Comparison of ENCODE assay signal across 35 cellular contexts in the genomic region with DNA sequence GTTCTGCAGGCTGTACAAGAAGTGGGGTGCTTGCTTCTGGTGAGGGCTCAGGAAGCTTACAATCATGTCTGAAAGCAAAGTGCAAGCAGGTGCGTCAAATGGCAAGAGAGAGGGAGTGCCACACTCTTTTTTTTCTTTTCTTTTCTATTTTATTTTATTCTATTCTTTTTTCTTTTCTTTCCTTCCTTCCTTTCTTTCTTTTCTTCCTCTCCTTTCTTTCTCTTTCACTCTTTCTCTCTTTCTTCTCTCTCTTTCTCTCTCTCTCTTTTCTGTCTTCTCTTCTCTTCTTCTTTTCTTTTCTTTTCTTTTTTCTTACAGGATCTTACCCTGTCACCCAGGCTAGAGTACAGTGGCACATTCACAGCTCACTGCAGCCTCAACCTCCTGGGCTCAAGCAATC. TPM values are rescaled to one million over a fixed set of nuclear protein-coding genes. Genes with fewer than 3 reads are reported as not detected.
"Had no signal": no experiment of that assay in that cellular context is flagged by ENCODE, and none has a peak within 500 bp of the region (broad histone marks: within the 10 kb centered on the region; RNA-seq: fewer than 3 reads in every experiment).

No MANE protein-coding gene starts in this region.

- H3K9me3 Mint-ChIP-seq: activated naive CD4-positive, alpha-beta T cell treated with anti-CD3 and anti-CD28 coated beads, Interleukin-2, amount 50 U/mL, for 72 hours; activated T-cell treated with anti-CD3 and anti-CD28 coated beads, Interleukin-2, amount 50 U/mL, for 4 hours; activated T-helper 1 cell treated with anti-CD3 and anti-CD28 coated beads, Interleukin-12 subunit alpha, Interleukin-12 subunit beta, Interleukin-2, Interleukin-4 antibody, amounts not matched to agents 30 ng/mL and 10 ng/mL and 1 ng/mL, durations not matched to agents 14 hours and 24 hours and 36 hours; T-helper 1 cell treated with Interleukin-12 subunit alpha and Interleukin-12 subunit beta and Interleukin-4 antibody, amounts not matched to agents 30 μg/mL and 1 μg/mL, for 36 hours had no signal

- ATAC-seq: activated naive CD4-positive, alpha-beta T cell treated with anti-CD3 and anti-CD28 coated beads, Interleukin-2, amount 50 U/mL, for 72 hours; activated T-cell treated with anti-CD3 and anti-CD28 coated beads, Interleukin-2, amount 50 U/mL, for 4 hours; body of pancreas had no signal

- H3K4me3 Mint-ChIP-seq: activated T-cell treated with anti-CD3 and anti-CD28 coated beads, Interleukin-2, amount 50 U/mL, for 4 hours; activated T-helper 1 cell treated with anti-CD3 and anti-CD28 coated beads, Interleukin-12 subunit alpha, Interleukin-12 subunit beta, Interleukin-2, Interleukin-4 antibody, amounts not matched to agents 30 ng/mL and 10 ng/mL and 1 ng/mL, durations not matched to agents 14 hours and 24 hours and 36 hours; T-helper 1 cell treated with Interleukin-12 subunit alpha and Interleukin-12 subunit beta and Interleukin-4 antibody, amounts not matched to agents 30 μg/mL and 1 μg/mL, for 36 hours had no signal

- H3K27me3 ChIP-seq: adrenal gland, body of pancreas, breast epithelium, MG63, Peyer's patch, SJSA1 had no signal

- H3K36me3 ChIP-seq: adrenal gland, breast epithelium, MG63, Peyer's patch, SJSA1 had no signal

- H3K27ac Mint-ChIP-seq: activated naive CD4-positive, alpha-beta T cell treated with anti-CD3 and anti-CD28 coated beads, Interleukin-2, amount 50 U/mL, for 72 hours; activated T-helper 1 cell treated with anti-CD3 and anti-CD28 coated beads, Interleukin-12 subunit alpha, Interleukin-12 subunit beta, Interleukin-2, Interleukin-4 antibody, amounts not matched to agents 30 ng/mL and 10 ng/mL and 1 ng/mL, durations not matched to agents 14 hours and 24 hours and 36 hours; T-helper 1 cell treated with Interleukin-12 subunit alpha and Interleukin-12 subunit beta and Interleukin-4 antibody, amounts not matched to agents 30 μg/mL and 1 μg/mL, for 36 hours had no signal

- DNase-seq: activated CD4-positive, alpha-beta T cell treated with anti-CD3 and anti-CD28 coated beads for 1 hour; activated CD4-positive, alpha-beta T cell treated with anti-CD3 and anti-CD28 coated beads for 48 hours; activated CD4-positive, alpha-beta T cell treated with anti-CD3 and anti-CD28 coated beads, Interleukin-2, amount 50 U/mL, for 4 hours; activated CD4-positive, CD25-positive, alpha-beta regulatory T cell; activated CD8-positive, alpha-beta memory T cell treated with anti-CD3 and anti-CD28 coated beads, Interleukin-2, amount 50 U/mL, for 4 hours; activated effector memory CD4-positive, alpha-beta T cell treated with Interleukin-2 at 50 U/mL for 16 hours; activated naive CD4-positive, alpha-beta T cell; activated T-cell treated with anti-CD3 and anti-CD28 coated beads for 4 hours; activated T-cell treated with anti-CD3 and anti-CD28 coated beads, Interleukin-2, amount 50 U/mL, for 4 hours; adrenal gland; body of pancreas; Kasumi-1; MG63; NCI-H1048; NCI-H1105 treated with DMSO at 0.1 percent for 48 hours; NCI-H1436; NCI-H1694; NCI-H1930; NCI-H2081 treated with DMSO at 0.1 percent for 48 hours; NCI-H226; NCI-H446 treated with DMSO at 0.1 percent for 48 hours; NCI-H524; NCI-H69; NCI-H82; Peyer's patch; RPMI8226; SHP77 treated with DMSO at 0.1 percent for 48 hours; SK-N-SH had no signal

- H3K4me2 ChIP-seq: SK-N-SH had no signal

- H3K4me3 ChIP-seq: adrenal gland, body of pancreas, breast epithelium, coronary artery, MG63, Peyer's patch, SJSA1 had no signal

- H3K4me1 ChIP-seq: body of pancreas, breast epithelium, Peyer's patch, SJSA1 had no signal

- H3K27ac ChIP-seq: adrenal gland, body of pancreas, breast epithelium, coronary artery, Peyer's patch, SJSA1, VCaP had no signal

- H3K9me2 ChIP-seq: SK-N-SH had no signal

- H3K9me3 ChIP-seq: adrenal gland, body of pancreas, breast epithelium, MG63, Peyer's patch, SJSA1, SK-N-SH had no signal

RNA-seq across cellular contexts. Expression of gene KIAA0319, which starts 40.4 kb away (rescaled TPM):
- total RNA-seq: activated T-helper 1 cell treated with anti-CD3 and anti-CD28 coated beads, Interleukin-12 subunit alpha, Interleukin-12 subunit beta, Interleukin-2, Interleukin-4 antibody, amounts not matched to agents 30 ng/mL and 10 ng/mL and 1 ng/mL, durations not matched to agents 14 hours and 24 hours and 36 hours; SJSA1 had no signal
